Comparison of ENCODE assay signal across 18 cellular contexts in the genomic region with DNA sequence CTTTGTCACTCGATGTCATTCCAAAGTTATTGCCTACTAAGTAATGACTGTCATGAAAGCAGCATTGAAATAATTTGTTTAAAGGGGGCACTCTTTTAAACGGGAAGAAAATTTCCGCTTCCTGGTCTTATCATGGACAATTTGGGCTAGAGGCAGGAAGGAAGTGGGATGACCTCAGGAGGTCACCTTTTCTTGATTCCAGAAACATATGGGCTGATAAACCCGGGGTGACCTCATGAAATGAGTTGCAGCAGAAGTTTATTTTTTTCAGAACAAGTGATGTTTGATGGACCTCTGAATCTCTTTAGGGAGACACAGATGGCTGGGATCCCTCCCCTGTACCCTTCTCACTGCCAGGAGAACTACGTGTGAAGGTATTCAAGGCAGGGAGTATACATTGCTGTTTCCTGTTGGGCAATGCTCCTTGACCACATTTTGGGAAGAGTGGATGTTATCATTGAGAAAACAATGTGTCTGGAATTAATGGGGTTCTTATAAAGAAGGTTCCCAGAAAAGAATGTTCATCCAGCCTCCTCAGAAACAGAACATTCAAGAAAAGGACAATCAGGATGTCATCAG. TPM values are rescaled to one million over a fixed set of nuclear protein-coding genes. Genes with fewer than 3 reads are reported as not detected.
A peak's percentile ranks its signal among the peaks of the same experiment; 100 is the strongest.
DNase-seq lines count a peak whose midpoint lies in the region; ATAC-seq and TF ChIP-seq lines count a peak whose summit lies in the region.
"Had no signal": no experiment of that assay in that cellular context is flagged by ENCODE, and none has a peak within 500 bp of the region (broad histone marks: within the 10 kb centered on the region; RNA-seq: fewer than 3 reads in every experiment).

No MANE protein-coding gene starts in this region.

- no peaks in the 10 kb centered on the region for H3K79me2 ChIP-seq in GM23338 (replicated peaks; ENCODE audit: insufficient read depth)

- no peak overlapping the region for H3K27ac Mint-ChIP-seq in GM23338
- no peak overlapping the region for H3K27ac Mint-ChIP-seq in activated naive CD4-positive, alpha-beta T cell treated with anti-CD3 and anti-CD28 coated beads, Interleukin-2, amount 10 ng/mL, durations not matched to agents 7 days and 5 days
- H3K27ac Mint-ChIP-seq: CD4-positive, alpha-beta T cell; HFFc6 had no signal

- H3K9me2 ChIP-seq in GM23338 (ENCODE audit: insufficient read depth), result 0 out of 2 replicates have a peak, but pooled peaks cover 18% of the 10 kb centered on the region

- no peaks in the 10 kb centered on the region; the same call in 1 of the 2 replicates for H4K20me1 ChIP-seq in GM23338 (replicated peaks; ENCODE audit: insufficient read depth)

- peak; percentile 14 for TF ChIP-seq POLR2A in right lobe of liver (IDR thresholded peaks at IDR 0.05)

- H3K9me3 ChIP-seq in right lobe of liver, result no peaks in the 10 kb centered on the region

- H3K27me3 Mint-ChIP-seq in GM23338 (ENCODE audit: insufficient read depth, low read depth, poor library complexity), result no peaks in the 10 kb centered on the region
- peaks cover 29% of the 10 kb centered on the region for H3K27me3 Mint-ChIP-seq in activated naive CD4-positive, alpha-beta T cell treated with anti-CD3 and anti-CD28 coated beads, Interleukin-2, amount 10 ng/mL, durations not matched to agents 7 days and 5 days
- H3K27me3 Mint-ChIP-seq: CD4-positive, alpha-beta T cell had no signal

- H3K27me3 ChIP-seq in GM23338 (ENCODE audit: insufficient read depth) (no peaks in the 10 kb centered on the region), right lobe of liver (no peaks in the 10 kb centered on the region)

- WGBS in right lobe of liver (ENCODE audit: insufficient coverage, low coverage, low lambda C conversion rate, missing lambda C conversion rate), result 47% methylated on average over 5 of the region's 5 CpGs

- H3K4me3 ChIP-seq in AG10803 (ENCODE audit: low read length) (no peak overlapping the region), GM23338 (no peak overlapping the region), choroid plexus epithelial cell (ENCODE audit: low read depth, low read length) (no peak overlapping the region), right lobe of liver (no peak overlapping the region)

- H3K9me3 Mint-ChIP-seq in GM23338, result peaks cover 29% of the 10 kb centered on the region; the same call in 2 of the 3 replicates
- peaks cover 8% of the 10 kb centered on the region for H3K9me3 Mint-ChIP-seq in activated naive CD4-positive, alpha-beta T cell treated with anti-CD3 and anti-CD28 coated beads, Interleukin-2, amount 10 ng/mL, durations not matched to agents 7 days and 5 days

- CTCF ChIA-PET in activated naive CD4-positive, alpha-beta T cell treated with anti-CD3 and anti-CD28 coated beads, Interleukin-2, amount 10 ng/mL, durations not matched to agents 7 days and 5 days (lab: Charles Lee), result no interaction called here

- H3K4me1 ChIP-seq in GM23338 (ENCODE audit: insufficient read depth), result no peaks in the 10 kb centered on the region
- peaks cover 0 to 8% (median 4%) of the 10 kb centered on the region in 4 donors for H3K4me1 ChIP-seq in right lobe of liver

- H3K4me3 Mint-ChIP-seq in GM23338, result no peak overlapping the region
- no peak overlapping the region for H3K4me3 Mint-ChIP-seq in activated naive CD4-positive, alpha-beta T cell treated with anti-CD3 and anti-CD28 coated beads, Interleukin-2, amount 10 ng/mL, durations not matched to agents 7 days and 5 days
- H3K4me3 Mint-ChIP-seq: CD4-positive, alpha-beta T cell; HFFc6 had no signal

- no peak for TF ChIP-seq CTCF in AG10803 (conservative IDR thresholded peaks at IDR 0.05; ENCODE audit: low read length)
- TF ChIP-seq CTCF in GM23338 (conservative IDR thresholded peaks at IDR 0.05; ENCODE audit: low read depth in 2 of 2), result no peak
- TF ChIP-seq CTCF in choroid plexus epithelial cell (conservative IDR thresholded peaks at IDR 0.05; ENCODE audit: low read depth, low read length), result no peak
- no peak for TF ChIP-seq CTCF in right lobe of liver (IDR thresholded peaks at IDR 0.05)

- H3K36me3 ChIP-seq in GM23338 (ENCODE audit: insufficient read depth), result no peaks in the 10 kb centered on the region
- H3K36me3 ChIP-seq in right lobe of liver, result peaks cover 0 to 3% (median 0%) of the 10 kb centered on the region in 4 donors

- intact Hi-C loops in right lobe of liver (cut with DNase I) (no loop called here), head of caudate nucleus (cut with DNase I) (no loop called here)

- H3K27ac ChIP-seq in GM23338 (ENCODE audit: low read depth), result no peak overlapping the region
- no peak overlapping the region for H3K27ac ChIP-seq in right lobe of liver

- ATAC-seq in GM23338 (no peak), right lobe of liver (peak in 2 of 4 donors; percentile 20 to 35), HG02981 (IDR thresholded peaks at IDR 0.05; ENCODE audit: unreplicated experiment) (no peak)

- H2AFZ ChIP-seq in GM23338, result 0 out of 2 replicates have a peak overlapping the region, but pooled peaks have one; percentile 9

- DNase-seq in AG10803 (ENCODE audit: low read depth) (peak; percentile 44), GM23338 (ENCODE audit: low spot score) (no peak), choroid plexus epithelial cell (ENCODE audit: low read depth) (peak; percentile 55), right lobe of liver (no peak), foreskin melanocyte (no peak), head of caudate nucleus (no peak)
- no peak for DNase-seq in activated naive CD4-positive, alpha-beta T cell treated with anti-CD3 and anti-CD28 coated beads, Interleukin-2, amount 10 ng/mL, durations not matched to agents 7 days and 5 days
- DNase-seq: CD4-positive, alpha-beta T cell; HFFc6; MM.1S; NCI-H1417 treated with DMSO at 0.1 percent for 48 hours; NCI-H1930; NCI-H446; NK-92 treated with Interleukin-12 subunit alpha and Interleukin-12 subunit beta, amount 100 ng/mL, for 24 hours; RPMI8226; SIG-M5 had no signal

- no peaks in the 10 kb centered on the region for H3F3A ChIP-seq in GM23338 (replicated peaks; ENCODE audit: low read depth)

- H3K36me3 Mint-ChIP-seq in GM23338 (ENCODE audit: low read depth), result no peaks in the 10 kb centered on the region
- H3K36me3 Mint-ChIP-seq in activated naive CD4-positive, alpha-beta T cell treated with anti-CD3 and anti-CD28 coated beads, Interleukin-2, amount 10 ng/mL, durations not matched to agents 7 days and 5 days, result peaks cover 10% of the 10 kb centered on the region

- H3K4me1 Mint-ChIP-seq in GM23338, result no peaks in the 10 kb centered on the region
- H3K4me1 Mint-ChIP-seq in activated naive CD4-positive, alpha-beta T cell treated with anti-CD3 and anti-CD28 coated beads, Interleukin-2, amount 10 ng/mL, durations not matched to agents 7 days and 5 days, result peaks cover 39% of the 10 kb centered on the region

- H3K4me2 ChIP-seq in GM23338, result no peak overlapping the region

TF ChIP-seq in GM23338, 12 proteins besides CTCF, POLR2A, EP300 and RAD21:
- TF ChIP-seq NANOG (IDR thresholded peaks at IDR 0.05; ENCODE audit: borderline replicate concordance), result no peak
- TF ChIP-seq STAT1 (IDR thresholded peaks at IDR 0.05; ENCODE audit: unreplicated experiment), result no peak
- TF ChIP-seq, protein P1, sequence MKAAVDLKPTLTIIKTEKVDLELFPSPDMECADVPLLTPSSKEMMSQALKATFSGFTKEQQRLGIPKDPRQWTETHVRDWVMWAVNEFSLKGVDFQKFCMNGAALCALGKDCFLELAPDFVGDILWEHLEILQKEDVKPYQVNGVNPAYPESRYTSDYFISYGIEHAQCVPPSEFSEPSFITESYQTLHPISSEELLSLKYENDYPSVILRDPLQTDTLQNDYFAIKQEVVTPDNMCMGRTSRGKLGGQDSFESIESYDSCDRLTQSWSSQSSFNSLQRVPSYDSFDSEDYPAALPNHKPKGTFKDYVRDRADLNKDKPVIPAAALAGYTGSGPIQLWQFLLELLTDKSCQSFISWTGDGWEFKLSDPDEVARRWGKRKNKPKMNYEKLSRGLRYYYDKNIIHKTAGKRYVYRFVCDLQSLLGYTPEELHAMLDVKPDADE (IDR thresholded peaks at IDR 0.05), result no peak
- no peak for TF ChIP-seq ZNF114 (CRISPR knock-in tag; IDR thresholded peaks at IDR 0.05)
- no peak for TF ChIP-seq ZNF331 (CRISPR knock-in tag; IDR thresholded peaks at IDR 0.05; ENCODE audit: low read depth)
- TF ChIP-seq EZH2 (IDR thresholded peaks at IDR 0.05; ENCODE audit: low read depth, unreplicated experiment), result no peak
- no peak for TF ChIP-seq POLR2AphosphoS5 (IDR thresholded peaks at IDR 0.05; ENCODE audit: low read depth)
- TF ChIP-seq, protein P2, sequence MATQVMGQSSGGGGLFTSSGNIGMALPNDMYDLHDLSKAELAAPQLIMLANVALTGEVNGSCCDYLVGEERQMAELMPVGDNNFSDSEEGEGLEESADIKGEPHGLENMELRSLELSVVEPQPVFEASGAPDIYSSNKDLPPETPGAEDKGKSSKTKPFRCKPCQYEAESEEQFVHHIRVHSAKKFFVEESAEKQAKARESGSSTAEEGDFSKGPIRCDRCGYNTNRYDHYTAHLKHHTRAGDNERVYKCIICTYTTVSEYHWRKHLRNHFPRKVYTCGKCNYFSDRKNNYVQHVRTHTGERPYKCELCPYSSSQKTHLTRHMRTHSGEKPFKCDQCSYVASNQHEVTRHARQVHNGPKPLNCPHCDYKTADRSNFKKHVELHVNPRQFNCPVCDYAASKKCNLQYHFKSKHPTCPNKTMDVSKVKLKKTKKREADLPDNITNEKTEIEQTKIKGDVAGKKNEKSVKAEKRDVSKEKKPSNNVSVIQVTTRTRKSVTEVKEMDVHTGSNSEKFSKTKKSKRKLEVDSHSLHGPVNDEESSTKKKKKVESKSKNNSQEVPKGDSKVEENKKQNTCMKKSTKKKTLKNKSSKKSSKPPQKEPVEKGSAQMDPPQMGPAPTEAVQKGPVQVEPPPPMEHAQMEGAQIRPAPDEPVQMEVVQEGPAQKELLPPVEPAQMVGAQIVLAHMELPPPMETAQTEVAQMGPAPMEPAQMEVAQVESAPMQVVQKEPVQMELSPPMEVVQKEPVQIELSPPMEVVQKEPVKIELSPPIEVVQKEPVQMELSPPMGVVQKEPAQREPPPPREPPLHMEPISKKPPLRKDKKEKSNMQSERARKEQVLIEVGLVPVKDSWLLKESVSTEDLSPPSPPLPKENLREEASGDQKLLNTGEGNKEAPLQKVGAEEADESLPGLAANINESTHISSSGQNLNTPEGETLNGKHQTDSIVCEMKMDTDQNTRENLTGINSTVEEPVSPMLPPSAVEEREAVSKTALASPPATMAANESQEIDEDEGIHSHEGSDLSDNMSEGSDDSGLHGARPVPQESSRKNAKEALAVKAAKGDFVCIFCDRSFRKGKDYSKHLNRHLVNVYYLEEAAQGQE (IDR thresholded peaks at IDR 0.05; ENCODE audit: unreplicated experiment), result no peak
- no peak for TF ChIP-seq EZH2phosphoT487 (IDR thresholded peaks at IDR 0.05; ENCODE audit: unreplicated experiment)
- no peak for TF ChIP-seq JUNB (IDR thresholded peaks at IDR 0.05; ENCODE audit: unreplicated experiment)
TF ChIP-seq in GM23338: peak in this region for 0.

RNA-seq across cellular contexts. Expression of gene TLR4, which starts 11.3 kb away (rescaled TPM):
- 0.17 and 0.27 TPM in 2 replicates for total RNA-seq in GM23338 (2014; rRNA removed; shearing (Covaris generic))
- polyA plus RNA-seq in GM23338 (2016; fragmentation: Nextera tagmentation; extraction: Ambion mirVana), result 0.06 TPM in 1 of 2 replicates, not detected in the other
- 10 to 100 TPM in 3 of 6 experiments, 1 to 10 TPM in 3; 5.3 to 14.1 (median 10.6) TPM for total RNA-seq in right lobe of liver
- total RNA-seq: A673 had no signal

Comparison
In these comparisons a context has a peak if more than half of its experiments do, and no peak if none do; other contexts are left out.
1. DNase-seq: peak in AG10803 (single experiment) and choroid plexus epithelial cell (single experiment); none in GM23338 (single experiment), right lobe of liver (0 of 3), foreskin melanocyte (single experiment), activated naive CD4-positive, alpha-beta T cell treated with anti-CD3 and anti-CD28 coated beads, Interleukin-2, amount 10 ng/mL, durations not matched to agents 7 days and 5 days (single experiment) and head of caudate nucleus (0 of 42).